In genomic region chr3:177345049-177345972, GRCh38 we compare ENCODE assay signal across 8 cellular contexts.
DNase-seq lines count a peak whose midpoint lies in the region; ATAC-seq and TF ChIP-seq lines count a peak whose summit lies in the region.

No MANE protein-coding gene starts in this region.

- no peaks in the 10 kb centered on the region for H3K27me3 Mint-ChIP-seq in activated T-cell treated with anti-CD3 and anti-CD28 coated beads, Interleukin-2, amount 50 U/mL, for 4 hours (ENCODE audit: low read depth)
- H3K27me3 Mint-ChIP-seq in natural killer cell treated with Interleukin-12 subunit alpha and Interleukin-12 subunit beta and Interleukin-15 and Interleukin-18, amount 100 ng/mL, for 72 hours: no peaks in the 10 kb centered on the region

- H3K4me1 Mint-ChIP-seq in activated T-cell treated with anti-CD3 and anti-CD28 coated beads, Interleukin-2, amount 50 U/mL, for 4 hours (ENCODE audit: low read depth): peaks cover 26% of the 10 kb centered on the region
- H3K4me1 Mint-ChIP-seq in natural killer cell treated with Interleukin-12 subunit alpha and Interleukin-12 subunit beta and Interleukin-15 and Interleukin-18, amount 100 ng/mL, for 72 hours (ENCODE audit: low read depth in 2 of 2): peaks cover 30 to 33% of the 10 kb centered on the region in 2 donors

- ATAC-seq in GM19043 (IDR thresholded peaks at IDR 0.05; ENCODE audit: low read depth, unreplicated experiment): peak; percentile 73
- peak; percentile 78 for ATAC-seq in HG03460 (IDR thresholded peaks at IDR 0.05; ENCODE audit: unreplicated experiment)
- ATAC-seq in activated T-cell treated with anti-CD3 and anti-CD28 coated beads, Interleukin-2, amount 50 U/mL, for 4 hours: peak; percentile 92 to 93
- peak; percentile 96 to 97 for ATAC-seq in natural killer cell treated with Interleukin-12 subunit alpha and Interleukin-12 subunit beta and Interleukin-15 and Interleukin-18, amount 100 ng/mL, for 72 hours

- peak; percentile 91 for DNase-seq in AG09319 (ENCODE audit: extremely low read depth, low read depth)
- peak; percentile 57 for DNase-seq in OCI-M2 (lab: John Stamatoyannopoulos, UW; ENCODE audit: unreplicated experiment)
- DNase-seq in activated T-cell treated with anti-CD3 and anti-CD28 coated beads, Interleukin-2, amount 50 U/mL, for 4 hours: peak; percentile 60
- peak; percentile 96 for DNase-seq in fibroblast of gingiva (ENCODE audit: low read depth)
- DNase-seq in natural killer cell treated with Interleukin-12 subunit alpha and Interleukin-12 subunit beta and Interleukin-15 and Interleukin-18, amount 100 ng/mL, for 72 hours (ENCODE audit: low spot score): peak; percentile 87
- peak; percentile 92 for DNase-seq in stromal cell of bone marrow (ENCODE audit: low read depth)

- no peaks in the 10 kb centered on the region for H3K9me3 Mint-ChIP-seq in activated T-cell treated with anti-CD3 and anti-CD28 coated beads, Interleukin-2, amount 50 U/mL, for 4 hours
- H3K9me3 Mint-ChIP-seq in natural killer cell treated with Interleukin-12 subunit alpha and Interleukin-12 subunit beta and Interleukin-15 and Interleukin-18, amount 100 ng/mL, for 72 hours: peaks cover 4% of the 10 kb centered on the region

- peak overlapping the region; percentile 11 for H3K4me3 Mint-ChIP-seq in activated T-cell treated with anti-CD3 and anti-CD28 coated beads, Interleukin-2, amount 50 U/mL, for 4 hours
- H3K4me3 Mint-ChIP-seq in natural killer cell treated with Interleukin-12 subunit alpha and Interleukin-12 subunit beta and Interleukin-15 and Interleukin-18, amount 100 ng/mL, for 72 hours: peak overlapping the region; percentile 83

- no peaks in the 10 kb centered on the region for H3K36me3 Mint-ChIP-seq in activated T-cell treated with anti-CD3 and anti-CD28 coated beads, Interleukin-2, amount 50 U/mL, for 4 hours (ENCODE audit: insufficient read depth)
- no peaks in the 10 kb centered on the region for H3K36me3 Mint-ChIP-seq in natural killer cell treated with Interleukin-12 subunit alpha and Interleukin-12 subunit beta and Interleukin-15 and Interleukin-18, amount 100 ng/mL, for 72 hours

- TF ChIP-seq CTCF in AG09319 (IDR thresholded peaks at IDR 0.05; ENCODE audit: low read depth, low read length): no peak

- H3K27ac Mint-ChIP-seq in natural killer cell treated with Interleukin-12 subunit alpha and Interleukin-12 subunit beta and Interleukin-15 and Interleukin-18, amount 100 ng/mL, for 72 hours: peak overlapping the region; percentile 98 to 99

Comparison
In these comparisons a context has a peak if more than half of its experiments do, and no peak if none do; other contexts are left out.
1. Peak in every context shown above with its lines: DNase-seq and ATAC-seq.